In genomic region chr3:37255990-37256308, GRCh38 we compare ENCODE assay signal across 27 cellular contexts. TPM values are rescaled to one million over a fixed set of nuclear protein-coding genes. Genes with fewer than 3 reads are reported as not detected.
DNase-seq lines count a peak whose midpoint lies in the region; TF ChIP-seq lines count a peak whose summit lies in the region.
"Had no signal": no experiment of that assay in that cellular context is flagged by ENCODE, and none has a peak within 500 bp of the region (broad histone marks: within the 10 kb centered on the region; RNA-seq: fewer than 3 reads in every experiment).

No MANE protein-coding gene starts in this region.

- H3K4me3 Mint-ChIP-seq in glutamatergic neuron (ENCODE audit: unreplicated experiment), result peak overlapping the region; percentile 12
- H3K4me3 Mint-ChIP-seq: activated CD4-positive, alpha-beta T cell treated with anti-CD3 and anti-CD28 coated beads, Interleukin-2, amount 10 ng/mL, durations not matched to agents 7 days and 5 days; activated naive CD8-positive, alpha-beta T cell treated with anti-CD3 and anti-CD28 coated beads, Interleukin-2, amount 50 U/mL, for 24 hours; brain; IgD-negative memory B cell; stimulated activated naive CD8-positive, alpha-beta T cell treated with anti-CD3 and anti-CD28 coated beads, Interleukin-15, amount 100 ng/mL, for 72 hours; T-helper 1 cell treated with Interleukin-12 subunit alpha and Interleukin-12 subunit beta and Interleukin-4 antibody, amounts not matched to agents 30 μg/mL and 1 μg/mL, for 36 hours had no signal

- peak overlapping the region; percentile 83 for H3K27ac Mint-ChIP-seq in glutamatergic neuron (ENCODE audit: unreplicated experiment)
- H3K27ac Mint-ChIP-seq: activated CD4-positive, alpha-beta T cell treated with anti-CD3 and anti-CD28 coated beads, Interleukin-2, amount 10 ng/mL, durations not matched to agents 7 days and 5 days; activated naive CD8-positive, alpha-beta T cell treated with anti-CD3 and anti-CD28 coated beads, Interleukin-2, amount 50 U/mL, for 24 hours; IgD-negative memory B cell; T-helper 1 cell treated with Interleukin-12 subunit alpha and Interleukin-12 subunit beta and Interleukin-4 antibody, amounts not matched to agents 30 μg/mL and 1 μg/mL, for 36 hours had no signal

- peaks cover 2% of the 10 kb centered on the region for H3K9me3 Mint-ChIP-seq in glutamatergic neuron (ENCODE audit: unreplicated experiment)
- H3K9me3 Mint-ChIP-seq: activated CD4-positive, alpha-beta T cell treated with anti-CD3 and anti-CD28 coated beads, Interleukin-2, amount 10 ng/mL, durations not matched to agents 7 days and 5 days; activated naive CD8-positive, alpha-beta T cell treated with anti-CD3 and anti-CD28 coated beads, Interleukin-2, amount 50 U/mL, for 24 hours; brain; IgD-negative memory B cell; stimulated activated naive CD8-positive, alpha-beta T cell treated with anti-CD3 and anti-CD28 coated beads, Interleukin-15, amount 100 ng/mL, for 72 hours; T-helper 1 cell treated with Interleukin-12 subunit alpha and Interleukin-12 subunit beta and Interleukin-4 antibody, amounts not matched to agents 30 μg/mL and 1 μg/mL, for 36 hours had no signal

- TF ChIP-seq CTCF in HEK293 (tag by site-specific recombination; IDR thresholded peaks at IDR 0.05) (no peak), glutamatergic neuron (IDR thresholded peaks at IDR 0.05; ENCODE audit: partially characterized antibody, unreplicated experiment) (no peak)

- peaks cover 13 to 14% of the 10 kb centered on the region in 2 experiments; a peak in 2 of 3 replicates for H3K36me3 ChIP-seq in HEK293 (ENCODE audit: control insufficient read depth in 2 of 2, insufficient read depth in 1 of 2, low read length in 2 of 2)

- DNase-seq in DMS53 treated with DMSO at 0.1 percent for 48 hours (lab: John Stamatoyannopoulos, UW; ENCODE audit: unreplicated experiment) (peak; percentile 39), NCI-H69 (lab: John Stamatoyannopoulos, UW) (peak; percentile 64), glutamatergic neuron (no peak), SKM-1 treated with dmso at 0.1 percent for 144 hours (lab: John Stamatoyannopoulos, UW; ENCODE audit: unreplicated experiment) (no peak), MV-4-11 (lab: John Stamatoyannopoulos, UW) (no peak)
- no peak for DNase-seq in central memory CD4-positive, alpha-beta T cell
- no peak for DNase-seq in activated T-cell treated with anti-CD3 and anti-CD28 coated beads, Interleukin-2, amount 50 U/mL, for 1 hour
- DNase-seq: activated CD4-positive, alpha-beta T cell treated with anti-CD3 and anti-CD28 coated beads, Interleukin-2, amount 10 ng/mL, durations not matched to agents 7 days and 5 days; activated effector memory CD4-positive, alpha-beta T cell treated with anti-CD3 and anti-CD28 coated beads, Interleukin-2, amount 50 U/mL, for 16 hours; activated naive CD8-positive, alpha-beta T cell treated with anti-CD3 and anti-CD28 coated beads, Interleukin-2, amount 50 U/mL, for 24 hours; COR-L47; effector memory CD4-positive, alpha-beta T cell; esophagus squamous epithelium; GF-D8; left ventricle myocardium superior; MG63; NCI-H146; Right ventricle myocardium superior; spleen; stimulated activated CD4-positive, alpha-beta T cell treated with anti-CD3 and anti-CD28 coated beads, Interleukin-4, amount 100 ng/mL, for 24 hours; stimulated activated naive CD8-positive, alpha-beta T cell treated with anti-CD3 and anti-CD28 coated beads, Interleukin-15, amount 100 ng/mL, for 72 hours; upper lobe of right lung had no signal

- H3K4me1 ChIP-seq in HEK293 (ENCODE audit: control insufficient read depth, insufficient read depth, low read length), result no peaks in the 10 kb centered on the region

- no peak overlapping the region for H3K27ac ChIP-seq in HEK293 (ENCODE audit: extremely low read depth, low read depth, low read length)
- H3K27ac ChIP-seq: esophagus squamous epithelium, spleen, upper lobe of right lung, VCaP had no signal

- H3K9me3 ChIP-seq in HEK293 (ENCODE audit: control insufficient read depth, insufficient read depth, low read depth, low read length), result no peaks in the 10 kb centered on the region
- H3K9me3 ChIP-seq: esophagus squamous epithelium, MG63, spleen, upper lobe of right lung had no signal

- H3K36me3 Mint-ChIP-seq in glutamatergic neuron (ENCODE audit: unreplicated experiment), result no peaks in the 10 kb centered on the region

- H3K4me1 Mint-ChIP-seq in glutamatergic neuron (ENCODE audit: low read depth, unreplicated experiment), result peaks cover 5% of the 10 kb centered on the region

- CTCF ChIA-PET in HEK293 (lab: Yijun Ruan, JAX), result interaction anchor here (0.5 to 1.0 kb wide), 2 partner anchors 14 to 541 kb away, joined by 3 read pairs; no protein-coding TSS in a partner anchor

- no peak overlapping the region for H3K4me3 ChIP-seq in HEK293 (ENCODE audit: low read depth, low read length)
- H3K4me3 ChIP-seq: esophagus squamous epithelium, MG63, spleen, upper lobe of right lung had no signal

- POLR2A ChIA-PET in HEK293 (lab: Yijun Ruan, JAX), result no interaction called here

- peaks cover 2% of the 10 kb centered on the region for H3K27me3 Mint-ChIP-seq in glutamatergic neuron (ENCODE audit: unreplicated experiment)
- H3K27me3 Mint-ChIP-seq: activated CD4-positive, alpha-beta T cell treated with anti-CD3 and anti-CD28 coated beads, Interleukin-2, amount 10 ng/mL, durations not matched to agents 7 days and 5 days; activated naive CD8-positive, alpha-beta T cell treated with anti-CD3 and anti-CD28 coated beads, Interleukin-2, amount 50 U/mL, for 24 hours; IgD-negative memory B cell; stimulated activated naive CD8-positive, alpha-beta T cell treated with anti-CD3 and anti-CD28 coated beads, Interleukin-15, amount 100 ng/mL, for 72 hours had no signal

TF ChIP-seq in HEK293, 187 proteins besides CTCF, POLR2A, EP300 and RAD21:
- TF ChIP-seq ZNF394 (tag by site-specific recombination; IDR thresholded peaks at IDR 0.05; ENCODE audit: borderline replicate concordance), result peak; percentile 16; the same call in 1 of the 2 replicates
- TF ChIP-seq, protein P1, sequence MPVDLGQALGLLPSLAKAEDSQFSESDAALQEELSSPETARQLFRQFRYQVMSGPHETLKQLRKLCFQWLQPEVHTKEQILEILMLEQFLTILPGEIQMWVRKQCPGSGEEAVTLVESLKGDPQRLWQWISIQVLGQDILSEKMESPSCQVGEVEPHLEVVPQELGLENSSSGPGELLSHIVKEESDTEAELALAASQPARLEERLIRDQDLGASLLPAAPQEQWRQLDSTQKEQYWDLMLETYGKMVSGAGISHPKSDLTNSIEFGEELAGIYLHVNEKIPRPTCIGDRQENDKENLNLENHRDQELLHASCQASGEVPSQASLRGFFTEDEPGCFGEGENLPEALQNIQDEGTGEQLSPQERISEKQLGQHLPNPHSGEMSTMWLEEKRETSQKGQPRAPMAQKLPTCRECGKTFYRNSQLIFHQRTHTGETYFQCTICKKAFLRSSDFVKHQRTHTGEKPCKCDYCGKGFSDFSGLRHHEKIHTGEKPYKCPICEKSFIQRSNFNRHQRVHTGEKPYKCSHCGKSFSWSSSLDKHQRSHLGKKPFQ (tag by site-specific recombination; IDR thresholded peaks at IDR 0.05), result peak; percentile 81
- 0 out of 2 replicates have a peak, but pooled peaks have one; percentile 35 for TF ChIP-seq OSR2 (tag by site-specific recombination; IDR thresholded peaks at IDR 0.05)
- TF ChIP-seq MZF1 (tag by site-specific recombination; IDR thresholded peaks at IDR 0.05; ENCODE audit: borderline replicate concordance), result peak; percentile 57; the same call in 1 of the 2 replicates
- TF ChIP-seq ZNF701 (tag by site-specific recombination; IDR thresholded peaks at IDR 0.05), result no peak
- TF ChIP-seq ZNF707 (tag by site-specific recombination; IDR thresholded peaks at IDR 0.05), result no peak

RNA-seq across cellular contexts. Expression of gene GOLGA4, which starts 12.9 kb away (rescaled TPM):
- 34.2 TPM for total RNA-seq in glutamatergic neuron (ENCODE audit: unreplicated experiment)

Comparison
In these comparisons a context has a peak if more than half of its experiments do, and no peak if none do; other contexts are left out.
1. DNase-seq: peak in DMS53 treated with DMSO at 0.1 percent for 48 hours (single experiment) and NCI-H69 (single experiment); none in glutamatergic neuron (single experiment), central memory CD4-positive, alpha-beta T cell (single experiment), SKM-1 treated with dmso at 0.1 percent for 144 hours (single experiment), MV-4-11 (single experiment) and activated T-cell treated with anti-CD3 and anti-CD28 coated beads, Interleukin-2, amount 50 U/mL, for 1 hour (single experiment).